8 cellular contexts compared by ENCODE assay signal in the genomic region with DNA sequence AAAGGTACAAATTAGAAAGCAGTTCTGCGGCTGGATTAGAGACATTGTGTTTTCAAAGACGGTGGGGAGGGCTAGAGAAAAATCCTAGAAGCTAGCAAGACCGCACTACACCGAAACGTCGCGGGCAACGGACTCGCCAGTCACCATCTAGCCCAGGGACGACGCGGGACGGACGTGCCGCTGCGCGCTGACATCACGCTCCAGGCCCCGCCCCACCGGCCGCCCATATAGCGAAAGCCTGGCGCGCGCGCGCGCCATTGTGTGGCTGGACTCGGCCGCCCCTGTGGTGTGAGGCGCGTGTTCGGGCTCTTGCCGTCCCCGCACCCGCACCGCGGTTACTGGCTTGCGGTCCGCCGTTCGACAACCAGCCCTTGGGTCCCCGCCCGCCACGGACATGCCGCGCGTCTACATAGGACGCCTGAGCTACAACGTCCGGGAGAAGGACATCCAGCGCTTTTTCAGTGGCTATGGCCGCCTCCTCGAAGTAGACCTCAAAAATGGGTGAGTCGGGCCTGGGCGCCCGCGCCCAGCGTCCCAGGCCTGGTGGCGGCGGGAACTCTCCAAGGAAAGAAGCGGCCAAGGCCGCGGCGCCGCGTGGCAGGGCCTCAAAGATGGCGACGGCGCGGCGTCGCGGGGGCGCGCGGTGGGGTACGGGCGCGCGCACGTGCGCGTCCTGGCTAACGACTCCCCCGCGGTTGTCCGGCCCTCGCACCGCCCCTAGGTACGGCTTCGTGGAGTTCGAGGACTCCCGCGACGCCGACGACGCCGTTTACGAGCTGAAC. TPM values are rescaled to one million over a fixed set of nuclear protein-coding genes. Genes with fewer than 3 reads are reported as not detected.
A peak's percentile ranks its signal among the peaks of the same experiment; 100 is the strongest.
DNase-seq lines count a peak whose midpoint lies in the region; ATAC-seq and TF ChIP-seq lines count a peak whose summit lies in the region.

SRSF6 (plus strand) TSS at position 257 of the 782 bp plus-strand sequence; CDS start at position 395, 138 bp downstream.

- peak within 1 kb of the TSS; percentile 88 for H3K4me2 ChIP-seq in GM23338
- peak within 1 kb of the TSS; percentile 97 for H3K4me2 ChIP-seq in neural cell (ENCODE audit: low read length)

- DNase-seq in EL: peak; percentile 90
- DNase-seq in GM23338 (ENCODE audit: low spot score): peak; percentile 91
- peak; percentile 88 to 89 for DNase-seq in Kasumi-1 (lab: John Stamatoyannopoulos, UW)
- DNase-seq in RWPE2 (ENCODE audit: low spot score): peak; percentile 99
- DNase-seq in activated effector memory CD4-positive, alpha-beta T cell treated with Interleukin-2 at 50 U/mL for 16 hours: peak; percentile 90
- peak; percentile 89 for DNase-seq in fibroblast of the aortic adventitia (ENCODE audit: low read depth)
- peak; percentile 92 to 94 for DNase-seq in stimulated activated naive CD8-positive, alpha-beta T cell treated with anti-CD3 and anti-CD28 coated beads, Interleukin-15, amount 100 ng/mL, for 72 hours

- TF ChIP-seq CTCF in GM23338 (conservative IDR thresholded peaks at IDR 0.05; ENCODE audit: low read depth in 2 of 2) (no peak), RWPE2 (IDR thresholded peaks at IDR 0.05; ENCODE audit: poor library complexity, severe bottlenecking) (no peak), fibroblast of the aortic adventitia (IDR thresholded peaks at IDR 0.05; ENCODE audit: insufficient read depth, low read length) (no peak), neural cell (IDR thresholded peaks at IDR 0.05; ENCODE audit: poor library complexity, severe bottlenecking) (peak; percentile 20)

- H3K36me3 ChIP-seq in GM23338 (ENCODE audit: insufficient read depth): peaks cover 32% of the 10 kb centered on the region
- H3K36me3 ChIP-seq in RWPE2 (ENCODE audit: low read depth): peaks cover 46% of the 10 kb centered on the region
- H3K36me3 ChIP-seq in neural cell (ENCODE audit: insufficient read depth, low read length): peaks cover 22% of the 10 kb centered on the region

- H3K9me3 ChIP-seq in RWPE2 (ENCODE audit: severe bottlenecking) (no peaks in the 10 kb centered on the region), neural cell (ENCODE audit: low read length) (no peaks in the 10 kb centered on the region)

- no peak for TF ChIP-seq RAD21 in neural cell (conservative IDR thresholded peaks at IDR 0.05)

- peaks cover 44% of the 10 kb centered on the region for H3K36me3 Mint-ChIP-seq in GM23338 (ENCODE audit: low read depth)

- peak; percentile 80 for ATAC-seq in GM23338
- ATAC-seq in RWPE2 (ENCODE audit: low read depth): peak; percentile 81
- ATAC-seq in stimulated activated naive CD8-positive, alpha-beta T cell treated with anti-CD3 and anti-CD28 coated beads, Interleukin-15, amount 100 ng/mL, for 72 hours: peak; percentile 91

- peaks cover 10% of the 10 kb centered on the region for H3K27me3 Mint-ChIP-seq in GM23338 (ENCODE audit: insufficient read depth, low read depth, poor library complexity)
- H3K27me3 Mint-ChIP-seq in stimulated activated naive CD8-positive, alpha-beta T cell treated with anti-CD3 and anti-CD28 coated beads, Interleukin-15, amount 100 ng/mL, for 72 hours: peaks cover 15% of the 10 kb centered on the region

- no peaks in the 10 kb centered on the region for H3K27me3 ChIP-seq in GM23338 (ENCODE audit: insufficient read depth)
- no peaks in the 10 kb centered on the region for H3K27me3 ChIP-seq in RWPE2 (ENCODE audit: insufficient read depth, poor library complexity, severe bottlenecking)
- H3K27me3 ChIP-seq in neural cell (ENCODE audit: insufficient read depth, low read depth, low read length): no peaks in the 10 kb centered on the region

- H3K27ac ChIP-seq in GM23338 (ENCODE audit: low read depth) (peak within 1 kb of the TSS; percentile 87), RWPE2 (ENCODE audit: poor library complexity, severe bottlenecking) (peak within 1 kb of the TSS; percentile 83), neural cell (ENCODE audit: low read length) (peak within 1 kb of the TSS; percentile 100)

- H3K79me2 ChIP-seq in GM23338 (replicated peaks; ENCODE audit: insufficient read depth) (peaks cover 33% of the 10 kb centered on the region), neural cell (replicated peaks; ENCODE audit: insufficient read depth, low read length) (peaks cover 35% of the 10 kb centered on the region)

- peak within 1 kb of the TSS; percentile 93 for H3K4me3 Mint-ChIP-seq in GM23338
- peak within 1 kb of the TSS; percentile 79 to 92 for H3K4me3 Mint-ChIP-seq in stimulated activated naive CD8-positive, alpha-beta T cell treated with anti-CD3 and anti-CD28 coated beads, Interleukin-15, amount 100 ng/mL, for 72 hours

- H3K9me3 Mint-ChIP-seq in GM23338: peaks cover 3% of the 10 kb centered on the region; the same call in 2 of the 3 replicates
- no peaks in the 10 kb centered on the region for H3K9me3 Mint-ChIP-seq in stimulated activated naive CD8-positive, alpha-beta T cell treated with anti-CD3 and anti-CD28 coated beads, Interleukin-15, amount 100 ng/mL, for 72 hours

- H3K27ac Mint-ChIP-seq in GM23338: peak within 1 kb of the TSS; percentile 100
- peak within 1 kb of the TSS; percentile 99 to 100 for H3K27ac Mint-ChIP-seq in stimulated activated naive CD8-positive, alpha-beta T cell treated with anti-CD3 and anti-CD28 coated beads, Interleukin-15, amount 100 ng/mL, for 72 hours

- H2AFZ ChIP-seq in GM23338: peak within 1 kb of the TSS; percentile 78
- H2AFZ ChIP-seq in neural cell (ENCODE audit: low read depth, low read length): peak within 1 kb of the TSS; percentile 88

- H3K4me3 ChIP-seq in GM23338 (peak within 1 kb of the TSS; percentile 97), RWPE2 (ENCODE audit: severe bottlenecking) (peak within 1 kb of the TSS; percentile 99), fibroblast of the aortic adventitia (ENCODE audit: low read depth, low read length) (peak within 1 kb of the TSS; percentile 92), neural cell (ENCODE audit: low read length) (peak within 1 kb of the TSS; percentile 81)

- TF ChIP-seq EP300 in neural cell (conservative IDR thresholded peaks at IDR 0.05; ENCODE audit: poor library complexity, severe bottlenecking): no peak

- H3K9ac ChIP-seq in neural cell (ENCODE audit: low read length): peak within 1 kb of the TSS; percentile 100

- peaks cover 7% of the 10 kb centered on the region; the same call in 1 of the 2 replicates for H3K9me2 ChIP-seq in GM23338 (ENCODE audit: insufficient read depth)
- H3K9me2 ChIP-seq in neural cell (ENCODE audit: insufficient read depth, low read length): no peaks in the 10 kb centered on the region

- 0 out of 2 replicates have a peak, but pooled peaks cover 4% of the 10 kb centered on the region for H3F3A ChIP-seq in GM23338 (replicated peaks; ENCODE audit: low read depth)
- H3F3A ChIP-seq in neural cell (ENCODE audit: insufficient read depth, low read length, poor library complexity, severe bottlenecking): no peaks in the 10 kb centered on the region

- H4K20me1 ChIP-seq in GM23338 (replicated peaks; ENCODE audit: insufficient read depth) (peaks cover 15% of the 10 kb centered on the region), neural cell (ENCODE audit: insufficient read depth) (peaks cover 15% of the 10 kb centered on the region)

- H3K4me1 Mint-ChIP-seq in GM23338: peaks cover 11% of the 10 kb centered on the region
- peaks cover 40% of the 10 kb centered on the region for H3K4me1 Mint-ChIP-seq in stimulated activated naive CD8-positive, alpha-beta T cell treated with anti-CD3 and anti-CD28 coated beads, Interleukin-15, amount 100 ng/mL, for 72 hours

- H3K4me1 ChIP-seq in GM23338 (ENCODE audit: insufficient read depth) (no peaks in the 10 kb centered on the region), RWPE2 (ENCODE audit: insufficient read depth, poor library complexity, severe bottlenecking) (peaks cover 17% of the 10 kb centered on the region)

TF ChIP-seq in neural cell, 6 proteins besides CTCF, POLR2A, EP300 and RAD21:
- peak; percentile 53 for TF ChIP-seq SMC3 (conservative IDR thresholded peaks at IDR 0.05; ENCODE audit: poor library complexity)
- TF ChIP-seq MXI1 (conservative IDR thresholded peaks at IDR 0.05; ENCODE audit: poor library complexity, severe bottlenecking): peak; percentile 87
- TF ChIP-seq, protein P1, sequence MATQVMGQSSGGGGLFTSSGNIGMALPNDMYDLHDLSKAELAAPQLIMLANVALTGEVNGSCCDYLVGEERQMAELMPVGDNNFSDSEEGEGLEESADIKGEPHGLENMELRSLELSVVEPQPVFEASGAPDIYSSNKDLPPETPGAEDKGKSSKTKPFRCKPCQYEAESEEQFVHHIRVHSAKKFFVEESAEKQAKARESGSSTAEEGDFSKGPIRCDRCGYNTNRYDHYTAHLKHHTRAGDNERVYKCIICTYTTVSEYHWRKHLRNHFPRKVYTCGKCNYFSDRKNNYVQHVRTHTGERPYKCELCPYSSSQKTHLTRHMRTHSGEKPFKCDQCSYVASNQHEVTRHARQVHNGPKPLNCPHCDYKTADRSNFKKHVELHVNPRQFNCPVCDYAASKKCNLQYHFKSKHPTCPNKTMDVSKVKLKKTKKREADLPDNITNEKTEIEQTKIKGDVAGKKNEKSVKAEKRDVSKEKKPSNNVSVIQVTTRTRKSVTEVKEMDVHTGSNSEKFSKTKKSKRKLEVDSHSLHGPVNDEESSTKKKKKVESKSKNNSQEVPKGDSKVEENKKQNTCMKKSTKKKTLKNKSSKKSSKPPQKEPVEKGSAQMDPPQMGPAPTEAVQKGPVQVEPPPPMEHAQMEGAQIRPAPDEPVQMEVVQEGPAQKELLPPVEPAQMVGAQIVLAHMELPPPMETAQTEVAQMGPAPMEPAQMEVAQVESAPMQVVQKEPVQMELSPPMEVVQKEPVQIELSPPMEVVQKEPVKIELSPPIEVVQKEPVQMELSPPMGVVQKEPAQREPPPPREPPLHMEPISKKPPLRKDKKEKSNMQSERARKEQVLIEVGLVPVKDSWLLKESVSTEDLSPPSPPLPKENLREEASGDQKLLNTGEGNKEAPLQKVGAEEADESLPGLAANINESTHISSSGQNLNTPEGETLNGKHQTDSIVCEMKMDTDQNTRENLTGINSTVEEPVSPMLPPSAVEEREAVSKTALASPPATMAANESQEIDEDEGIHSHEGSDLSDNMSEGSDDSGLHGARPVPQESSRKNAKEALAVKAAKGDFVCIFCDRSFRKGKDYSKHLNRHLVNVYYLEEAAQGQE (IDR thresholded peaks at IDR 0.05; ENCODE audit: borderline replicate concordance): peak; percentile 74
- TF ChIP-seq TAF1 (IDR thresholded peaks at IDR 0.05; ENCODE audit: low read depth): peak; percentile 73
- TF ChIP-seq EZH2 (IDR thresholded peaks at IDR 0.05; ENCODE audit: borderline replicate concordance, insufficient read depth, low read length, poor library complexity, severe bottlenecking): no peak
- peak; percentile 99 for TF ChIP-seq POLR2AphosphoS5 (IDR thresholded peaks at IDR 0.05)

RNA-seq across cellular contexts. Expression of gene SRSF6, which starts in this region (rescaled TPM):
- 61.5 and 62.3 TPM in 2 replicates for total RNA-seq in GM23338 (2014; rRNA removed; shearing (Covaris generic))
- polyA plus RNA-seq in GM23338 (2016; fragmentation: Nextera tagmentation; extraction: Ambion mirVana): 49.4 and 60.1 TPM in 2 replicates
- total RNA-seq in fibroblast of the aortic adventitia (ENCODE audit: low replicate concordance): 70.8 and 72.0 TPM in 2 replicates
- polyA plus RNA-seq in neural cell: 217 and 225 TPM in 2 replicates
- 84.2 and 96.2 TPM in 2 replicates for polyA minus RNA-seq in neural cell

Comparison
In these comparisons a context has a peak if more than half of its experiments do, and no peak if none do; other contexts are left out.
1. Peak in every context shown above with its lines: DNase-seq, ATAC-seq, H3K4me3 ChIP-seq and H3K27ac ChIP-seq.